Comparison of ENCODE assay signal across 8 cellular contexts in genomic region chr11:67265633-67266423, GRCh38. TPM values are rescaled to one million over a fixed set of nuclear protein-coding genes. Genes with fewer than 3 reads are reported as not detected.
A peak's percentile ranks its signal among the peaks of the same experiment; 100 is the strongest.
DNase-seq lines count a peak whose midpoint lies in the region; ATAC-seq and TF ChIP-seq lines count a peak whose summit lies in the region.

No MANE protein-coding gene starts in this region.

- H3K27me3 ChIP-seq in NT2/D1 (ENCODE audit: insufficient read depth, insufficient read length) (peaks cover 26% of the 10 kb centered on the region), esophagus squamous epithelium (no peaks in the 10 kb centered on the region)
- H3K27me3 ChIP-seq in naive thymus-derived CD4-positive, alpha-beta T cell (ENCODE audit: control insufficient read depth in 2 of 2, insufficient read depth in 2 of 2, low read length in 2 of 2) = no peaks in the 10 kb centered on the region

- H3K4me3 ChIP-seq in GM12865 (ENCODE audit: low read depth, low read length) (no peak overlapping the region), NT2/D1 (ENCODE audit: insufficient read length, low read depth) (peak overlapping the region; percentile 36), esophagus squamous epithelium (peak overlapping the region in 3 of 4 donors; percentile 19 to 99 (median 29))
- H3K4me3 ChIP-seq in naive thymus-derived CD4-positive, alpha-beta T cell (ENCODE audit: low read length) = peak overlapping the region; percentile 25

- POLR2A ChIA-PET in naive thymus-derived CD4-positive, alpha-beta T cell (lab: Charles Lee) = interaction anchor here (0.9 to 15.1 kb wide), 12 partner anchors 9 to 87 kb away, joined by 3 to 729 read pairs (median 18); partner anchors contain the start of genes ANKRD13D and POLD4

- H3K9me3 ChIP-seq in NT2/D1 (ENCODE audit: insufficient read depth, low read length) = no peaks in the 10 kb centered on the region
- no peaks in the 10 kb centered on the region for H3K9me3 ChIP-seq in esophagus squamous epithelium
- no peaks in the 10 kb centered on the region for H3K9me3 ChIP-seq in naive thymus-derived CD4-positive, alpha-beta T cell (ENCODE audit: control insufficient read depth in 2 of 3, low read length in 3 of 3)

- no peaks in the 10 kb centered on the region for H3K9me3 Mint-ChIP-seq in activated T-cell treated with anti-CD3 and anti-CD28 coated beads, Interleukin-2, amount 50 U/mL, for 24 hours
- H3K9me3 Mint-ChIP-seq in naive thymus-derived CD4-positive, alpha-beta T cell = no peaks in the 10 kb centered on the region

- peaks cover 81% of the 10 kb centered on the region for H3K4me1 Mint-ChIP-seq in activated T-cell treated with anti-CD3 and anti-CD28 coated beads, Interleukin-2, amount 50 U/mL, for 24 hours (ENCODE audit: low read depth)
- H3K4me1 Mint-ChIP-seq in naive thymus-derived CD4-positive, alpha-beta T cell = peaks cover 22 to 77% (median 65%) of the 10 kb centered on the region in 7 donors

- H3K27ac ChIP-seq in esophagus squamous epithelium = peak overlapping the region; percentile 90 to 97 (median 94)
- peak overlapping the region; percentile 65 for H3K27ac ChIP-seq in naive thymus-derived CD4-positive, alpha-beta T cell (ENCODE audit: low read depth, low read length)

- WGBS in esophagus squamous epithelium, 2 donors = 39 to 63% methylated on average over 5 to 11 of the region's 47 CpGs

- no peaks in the 10 kb centered on the region for H3K27me3 Mint-ChIP-seq in activated T-cell treated with anti-CD3 and anti-CD28 coated beads, Interleukin-2, amount 50 U/mL, for 24 hours
- H3K27me3 Mint-ChIP-seq in naive thymus-derived CD4-positive, alpha-beta T cell = no peaks in the 10 kb centered on the region

- CTCF ChIA-PET in naive thymus-derived CD4-positive, alpha-beta T cell (lab: Charles Lee) = interaction anchor here (0.6 to 4.9 kb wide), 7 partner anchors 11 to 195 kb away, joined by 3 to 85 read pairs (median 4); no protein-coding TSS in a partner anchor

- TF ChIP-seq POLR2A in esophagus squamous epithelium (IDR thresholded peaks at IDR 0.05) = no peak

- peak; percentile 74 for TF ChIP-seq CTCF in GM12865 (IDR thresholded peaks at IDR 0.05; ENCODE audit: insufficient read depth, low read depth, low read length, missing control alignments)
- TF ChIP-seq CTCF in esophagus squamous epithelium (IDR thresholded peaks at IDR 0.05) = peak; percentile 64 to 95 (median 88)

- H3K27ac Mint-ChIP-seq in activated T-cell treated with anti-CD3 and anti-CD28 coated beads, Interleukin-2, amount 50 U/mL, for 24 hours = peak overlapping the region; percentile 92
- H3K27ac Mint-ChIP-seq in naive thymus-derived CD4-positive, alpha-beta T cell = peak overlapping the region; percentile 72 to 94 (median 81)

- intact Hi-C loops in esophagus squamous epithelium (cut with DNase I) = loop anchor here (5.0 kb wide), 1 partner anchor 51 kb away; no protein-coding TSS in a partner anchor
- intact Hi-C loops in naive thymus-derived CD4-positive, alpha-beta T cell (cut with micrococcal nuclease) = loop anchor here (1.0 to 5.0 kb wide), 4 partner anchors 23 to 241 kb away; partner anchors contain the start of genes ANKRD13D (in 1 of the 2), CDK2AP2 (in 1 of the 2) and PITPNM1 (in 1 of the 2)

- ATAC-seq in HG02973 (IDR thresholded peaks at IDR 0.05; ENCODE audit: unreplicated experiment) (peak; percentile 43), GM21528 (IDR thresholded peaks at IDR 0.05; ENCODE audit: low FRiP score, unreplicated experiment) (no peak)
- peak; percentile 76 for ATAC-seq in naive thymus-derived CD4-positive, alpha-beta T cell

- peaks cover 38% of the 10 kb centered on the region for H3K36me3 Mint-ChIP-seq in activated T-cell treated with anti-CD3 and anti-CD28 coated beads, Interleukin-2, amount 50 U/mL, for 24 hours (ENCODE audit: low read depth)
- peaks cover 0 to 34% (median 18%) of the 10 kb centered on the region in 5 donors for H3K36me3 Mint-ChIP-seq in naive thymus-derived CD4-positive, alpha-beta T cell

- peaks cover 38% of the 10 kb centered on the region for H3K4me1 ChIP-seq in NT2/D1 (ENCODE audit: insufficient read depth, insufficient read length)
- peaks cover 77 to 93% (median 87%) of the 10 kb centered on the region in 3 donors for H3K4me1 ChIP-seq in esophagus squamous epithelium
- peaks cover 42 to 56% of the 10 kb centered on the region in 2 donors for H3K4me1 ChIP-seq in naive thymus-derived CD4-positive, alpha-beta T cell (ENCODE audit: control insufficient read depth in 2 of 2, insufficient read depth in 2 of 2, low read length in 2 of 2)

- H3K36me3 ChIP-seq in NT2/D1 (ENCODE audit: insufficient read depth, insufficient read length, low read length) (peaks cover 26% of the 10 kb centered on the region), esophagus squamous epithelium (peaks cover 8 to 20% (median 15%) of the 10 kb centered on the region in 3 donors)
- peaks cover 0 to 12% (median 5%) of the 10 kb centered on the region in 3 experiments for H3K36me3 ChIP-seq in naive thymus-derived CD4-positive, alpha-beta T cell (ENCODE audit: control insufficient read depth in 2 of 3, insufficient read depth in 3 of 3, low read length in 3 of 3)

- DNase-seq in GM12865 (ENCODE audit: low read depth) (peak; percentile 81), NT2/D1 (ENCODE audit: low read depth, low spot score) (peak; percentile 60), esophagus squamous epithelium (lab: John Stamatoyannopoulos, UW) (no peak), superior temporal gyrus (ENCODE audit: extremely low spot score) (peak; percentile 72)
- peak; percentile 88 for DNase-seq in activated T-cell treated with anti-CD3 and anti-CD28 coated beads, Interleukin-2, amount 50 U/mL, for 24 hours
- DNase-seq in naive thymus-derived CD4-positive, alpha-beta T cell = peak; percentile 50 to 91 (median 78)

- H3K4me3 Mint-ChIP-seq in activated T-cell treated with anti-CD3 and anti-CD28 coated beads, Interleukin-2, amount 50 U/mL, for 24 hours = peak overlapping the region; percentile 81
- peak overlapping the region; percentile 75 to 99 (median 84) for H3K4me3 Mint-ChIP-seq in naive thymus-derived CD4-positive, alpha-beta T cell

- peak overlapping the region; percentile 84 for H3K9ac ChIP-seq in NT2/D1 (ENCODE audit: insufficient read length, low read depth)

RNA-seq across cellular contexts. Expression of gene GRK2, which starts 0.4 kb away (rescaled TPM):
- 10 to 100 TPM; 54.1 to 93.2 (median 68.5) TPM for total RNA-seq in esophagus squamous epithelium
- total RNA-seq in naive thymus-derived CD4-positive, alpha-beta T cell = 100 to 1,000 TPM; 305 to 399 (median 322) TPM
- polyA plus RNA-seq in naive thymus-derived CD4-positive, alpha-beta T cell = 10 to 100 TPM; 18.5 to 38.0 TPM

RNA-seq across cellular contexts. Expression of gene ANKRD13D, which starts 23.3 kb away (rescaled TPM):
- 10 to 100 TPM; 27.4 to 50.6 (median 41.6) TPM for total RNA-seq in esophagus squamous epithelium
- total RNA-seq in naive thymus-derived CD4-positive, alpha-beta T cell = 100 to 1,000 TPM; 161 to 286 (median 191) TPM
- polyA plus RNA-seq in naive thymus-derived CD4-positive, alpha-beta T cell = 10 to 100 TPM in 1 of 2 donors, 1 to 10 TPM in 1; 6.3 to 19.5 TPM

RNA-seq across cellular contexts. Expression of gene SSH3, which starts 37.5 kb away (rescaled TPM):
- total RNA-seq in esophagus squamous epithelium = 10 to 100 TPM; 51.4 to 78.4 (median 64.8) TPM
- 10 to 100 TPM in 4 of 5 experiments, 1 to 10 TPM in 1; 8.8 to 23.8 (median 15.0) TPM for total RNA-seq in naive thymus-derived CD4-positive, alpha-beta T cell
- polyA plus RNA-seq in naive thymus-derived CD4-positive, alpha-beta T cell = 1 to 10 TPM; 1.1 to 4.9 TPM
